ENCODE assay signal across 8 cellular contexts in genomic region chr16:67431805-67432476, GRCh38. TPM values are rescaled to one million over a fixed set of nuclear protein-coding genes. Genes with fewer than 3 reads are reported as not detected.
DNase-seq lines count a peak whose midpoint lies in the region; ATAC-seq and TF ChIP-seq lines count a peak whose summit lies in the region.

No MANE protein-coding gene starts in this region.

- no peaks in the 10 kb centered on the region for H3K9me3 Mint-ChIP-seq in natural killer cell
- no peaks in the 10 kb centered on the region for H3K9me3 Mint-ChIP-seq in natural killer cell treated with Interleukin-12 subunit alpha and Interleukin-12 subunit beta and Interleukin-15 and Interleukin-18, amount 100 ng/mL, for 72 hours
- no peaks in the 10 kb centered on the region for H3K9me3 Mint-ChIP-seq in activated naive CD8-positive, alpha-beta T cell treated with anti-CD3 and anti-CD28 coated beads for 36 hours

- peak overlapping the region; percentile 84 for H3K4me2 ChIP-seq in mesenchymal stem cell (ENCODE audit: low read length, poor library complexity, severe bottlenecking)

- TF ChIP-seq CTCF in natural killer cell (IDR thresholded peaks at IDR 0.05): no peak

- H3K18ac ChIP-seq in mesenchymal stem cell (ENCODE audit: low read depth in 1 of 2, low read length in 2 of 2): no peak overlapping the region

- no peak overlapping the region for H3K4ac ChIP-seq in mesenchymal stem cell (ENCODE audit: low read depth in 1 of 2, low read length in 2 of 2)

- H2BK15ac ChIP-seq in mesenchymal stem cell (ENCODE audit: low read depth, poor library complexity, severe bottlenecking): peak overlapping the region; percentile 26

- no peak overlapping the region for H2BK5ac ChIP-seq in mesenchymal stem cell (ENCODE audit: low read depth, low read length, poor library complexity, severe bottlenecking)

- H3K4me3 ChIP-seq in mesenchymal stem cell (ENCODE audit: insufficient read depth in 1 of 2, low read depth in 1 of 2, low read length in 2 of 2): peak overlapping the region in 1 of 2 experiments; percentile 70

- H4K91ac ChIP-seq in mesenchymal stem cell (ENCODE audit: low read length): no peak overlapping the region

- H3K9me3 ChIP-seq in mesenchymal stem cell (ENCODE audit: control insufficient read depth, low read length): no peaks in the 10 kb centered on the region

- no peak for DNase-seq in natural killer cell
- DNase-seq in natural killer cell treated with Interleukin-12 subunit alpha and Interleukin-12 subunit beta and Interleukin-15 and Interleukin-18, amount 100 ng/mL, for 72 hours (ENCODE audit: low spot score): no peak
- DNase-seq in activated naive CD8-positive, alpha-beta T cell treated with anti-CD3 and anti-CD28 coated beads for 36 hours: no peak
- DNase-seq in mesenchymal stem cell: no peak
- no peak for DNase-seq in GM19240 (ENCODE audit: insufficient read length, low spot score)
- DNase-seq in NOMO-1 (lab: John Stamatoyannopoulos, UW; ENCODE audit: unreplicated experiment in 2 of 2): no peak
- DNase-seq in OCI-M1 (lab: John Stamatoyannopoulos, UW): no peak

- H3K4me3 Mint-ChIP-seq in natural killer cell: peak overlapping the region; percentile 50
- no peak overlapping the region for H3K4me3 Mint-ChIP-seq in natural killer cell treated with Interleukin-12 subunit alpha and Interleukin-12 subunit beta and Interleukin-15 and Interleukin-18, amount 100 ng/mL, for 72 hours
- peak overlapping the region; percentile 48 for H3K4me3 Mint-ChIP-seq in activated naive CD8-positive, alpha-beta T cell treated with anti-CD3 and anti-CD28 coated beads for 36 hours

- ATAC-seq in natural killer cell (no peak), HG03442 (IDR thresholded peaks at IDR 0.05; ENCODE audit: unreplicated experiment) (no peak)
- no peak for ATAC-seq in natural killer cell treated with Interleukin-12 subunit alpha and Interleukin-12 subunit beta and Interleukin-15 and Interleukin-18, amount 100 ng/mL, for 72 hours

- no peak overlapping the region for H2AK5ac ChIP-seq in mesenchymal stem cell (ENCODE audit: low read length, severe bottlenecking)

- no peak overlapping the region for H3K23ac ChIP-seq in mesenchymal stem cell (ENCODE audit: low read length in 2 of 2)

- H3K27ac Mint-ChIP-seq in natural killer cell: no peak overlapping the region
- no peak overlapping the region for H3K27ac Mint-ChIP-seq in natural killer cell treated with Interleukin-12 subunit alpha and Interleukin-12 subunit beta and Interleukin-15 and Interleukin-18, amount 100 ng/mL, for 72 hours
- H3K27ac Mint-ChIP-seq in activated naive CD8-positive, alpha-beta T cell treated with anti-CD3 and anti-CD28 coated beads for 36 hours: no peak overlapping the region

- H3K27me3 Mint-ChIP-seq in natural killer cell (ENCODE audit: low read depth in 2 of 2): peaks cover 15 to 34% of the 10 kb centered on the region in 2 donors
- peaks cover 23 to 26% of the 10 kb centered on the region in 2 donors for H3K27me3 Mint-ChIP-seq in natural killer cell treated with Interleukin-12 subunit alpha and Interleukin-12 subunit beta and Interleukin-15 and Interleukin-18, amount 100 ng/mL, for 72 hours
- H3K27me3 Mint-ChIP-seq in activated naive CD8-positive, alpha-beta T cell treated with anti-CD3 and anti-CD28 coated beads for 36 hours: peaks cover 35% of the 10 kb centered on the region

- H3K4me1 ChIP-seq in mesenchymal stem cell (ENCODE audit: control insufficient read depth, insufficient read depth, low read depth, low read length): peaks cover 26% of the 10 kb centered on the region

- H4K8ac ChIP-seq in mesenchymal stem cell (ENCODE audit: low read length): no peak overlapping the region

- no peak overlapping the region for H3K14ac ChIP-seq in mesenchymal stem cell (ENCODE audit: low read length in 2 of 2)

- H2BK12ac ChIP-seq in mesenchymal stem cell (ENCODE audit: low read length in 2 of 2): no peak overlapping the region

- peak overlapping the region; percentile 48 for H3K9ac ChIP-seq in mesenchymal stem cell (ENCODE audit: low read length)

- intact Hi-C loops in natural killer cell (cut with micrococcal nuclease): no loop called here

- no peaks in the 10 kb centered on the region for H3K36me3 Mint-ChIP-seq in natural killer cell
- H3K36me3 Mint-ChIP-seq in natural killer cell treated with Interleukin-12 subunit alpha and Interleukin-12 subunit beta and Interleukin-15 and Interleukin-18, amount 100 ng/mL, for 72 hours: no peaks in the 10 kb centered on the region
- H3K36me3 Mint-ChIP-seq in activated naive CD8-positive, alpha-beta T cell treated with anti-CD3 and anti-CD28 coated beads for 36 hours: peaks cover under 1% of the 10 kb centered on the region

- no peak overlapping the region for H2AFZ ChIP-seq in mesenchymal stem cell (ENCODE audit: low read depth, low read length)

- peaks cover 20 to 43% of the 10 kb centered on the region in 2 experiments for H3K27me3 ChIP-seq in mesenchymal stem cell (ENCODE audit: control insufficient read depth in 1 of 2, insufficient read depth in 1 of 2, low read length in 2 of 2)

- H3K4me1 Mint-ChIP-seq in natural killer cell: peaks cover 5 to 8% of the 10 kb centered on the region in 2 donors
- H3K4me1 Mint-ChIP-seq in natural killer cell treated with Interleukin-12 subunit alpha and Interleukin-12 subunit beta and Interleukin-15 and Interleukin-18, amount 100 ng/mL, for 72 hours (ENCODE audit: low read depth in 2 of 2): peaks cover 4 to 12% of the 10 kb centered on the region in 2 donors
- peaks cover 10% of the 10 kb centered on the region for H3K4me1 Mint-ChIP-seq in activated naive CD8-positive, alpha-beta T cell treated with anti-CD3 and anti-CD28 coated beads for 36 hours

- H2BK120ac ChIP-seq in mesenchymal stem cell (ENCODE audit: low read depth, low read length): no peak overlapping the region

- H3K36me3 ChIP-seq in mesenchymal stem cell (ENCODE audit: control insufficient read depth in 1 of 2, insufficient read depth in 2 of 2, low read depth in 1 of 2, low read length in 2 of 2): peaks cover 24 to 29% of the 10 kb centered on the region in 2 experiments

- no peak overlapping the region for H3K27ac ChIP-seq in mesenchymal stem cell (ENCODE audit: low read length, poor library complexity, severe bottlenecking)

- H3K79me1 ChIP-seq in mesenchymal stem cell (replicated peaks; ENCODE audit: low read length, poor library complexity, severe bottlenecking): no peaks in the 10 kb centered on the region

- WGBS in mesenchymal stem cell: 24% methylated on average over 11 of the region's 12 CpGs

RNA-seq across cellular contexts. Expression of gene HSD11B2, which starts 1.0 kb away (rescaled TPM):
- total RNA-seq in natural killer cell: not detected
- not detected for total RNA-seq in natural killer cell treated with Interleukin-12 subunit alpha and Interleukin-12 subunit beta and Interleukin-15 and Interleukin-18, amount 100 ng/mL, for 72 hours
- total RNA-seq in activated naive CD8-positive, alpha-beta T cell treated with anti-CD3 and anti-CD28 coated beads for 36 hours: 1 to 10 TPM; 2.8 to 3.1 TPM
- polyA plus RNA-seq in mesenchymal stem cell (2013, experiment 1 of 2): 0.08 TPM
- polyA plus RNA-seq in mesenchymal stem cell (2013, experiment 2 of 2): not detected

RNA-seq across cellular contexts. Expression of gene ZDHHC1, which starts 15.7 kb away (rescaled TPM):
- total RNA-seq in natural killer cell: 1 to 10 TPM in 2 of 3 donors, under 1 TPM in 1; 0.88 to 2.5 (median 1.8) TPM
- total RNA-seq in natural killer cell treated with Interleukin-12 subunit alpha and Interleukin-12 subunit beta and Interleukin-15 and Interleukin-18, amount 100 ng/mL, for 72 hours: 1 to 10 TPM; 1.6 to 2.0 TPM
- 1 to 10 TPM in 1 of 2 experiments, under 1 TPM in 1; 0.76 to 1.2 TPM for total RNA-seq in activated naive CD8-positive, alpha-beta T cell treated with anti-CD3 and anti-CD28 coated beads for 36 hours
- polyA plus RNA-seq in mesenchymal stem cell (2013, experiment 1 of 2): 6.6 TPM
- 6.1 TPM for polyA plus RNA-seq in mesenchymal stem cell (2013, experiment 2 of 2)

RNA-seq across cellular contexts. Expression of gene TPPP3, which starts 38.6 kb away (rescaled TPM):
- 1 to 10 TPM in 2 of 3 donors, under 1 TPM in 1; 0.66 to 3.0 (median 1.4) TPM for total RNA-seq in natural killer cell
- total RNA-seq in natural killer cell treated with Interleukin-12 subunit alpha and Interleukin-12 subunit beta and Interleukin-15 and Interleukin-18, amount 100 ng/mL, for 72 hours: under 1 TPM in 1 of 2 donors, not detected in 1; 0.31 TPM
- not detected for total RNA-seq in activated naive CD8-positive, alpha-beta T cell treated with anti-CD3 and anti-CD28 coated beads for 36 hours
- 8.2 TPM for polyA plus RNA-seq in mesenchymal stem cell (2013, experiment 1 of 2)
- polyA plus RNA-seq in mesenchymal stem cell (2013, experiment 2 of 2): 7.4 TPM

RNA-seq across cellular contexts. Expression of gene ATP6V0D1, which starts 49.0 kb away (rescaled TPM):
- 10 to 100 TPM; 76.0 to 84.9 (median 83.3) TPM for total RNA-seq in natural killer cell
- 10 to 100 TPM; 66.9 to 85.5 TPM for total RNA-seq in natural killer cell treated with Interleukin-12 subunit alpha and Interleukin-12 subunit beta and Interleukin-15 and Interleukin-18, amount 100 ng/mL, for 72 hours
- 10 to 100 TPM; 33.0 to 33.6 TPM for total RNA-seq in activated naive CD8-positive, alpha-beta T cell treated with anti-CD3 and anti-CD28 coated beads for 36 hours
- polyA plus RNA-seq in mesenchymal stem cell (2013, experiment 1 of 2): 140 TPM
- polyA plus RNA-seq in mesenchymal stem cell (2013, experiment 2 of 2): 136 TPM

RNA-seq across cellular contexts. Expression of gene AGRP, which starts 51.4 kb away (rescaled TPM):
- total RNA-seq in natural killer cell: under 1 TPM in 1 of 3 donors, not detected in 2; 0.50 TPM
- not detected for total RNA-seq in natural killer cell treated with Interleukin-12 subunit alpha and Interleukin-12 subunit beta and Interleukin-15 and Interleukin-18, amount 100 ng/mL, for 72 hours
- under 1 TPM in 1 of 2 experiments, not detected in 1; 0.40 TPM for total RNA-seq in activated naive CD8-positive, alpha-beta T cell treated with anti-CD3 and anti-CD28 coated beads for 36 hours
- not detected for polyA plus RNA-seq in mesenchymal stem cell (2013, experiment 1 of 2)
- not detected for polyA plus RNA-seq in mesenchymal stem cell (2013, experiment 2 of 2)
